In the genomic region with DNA sequence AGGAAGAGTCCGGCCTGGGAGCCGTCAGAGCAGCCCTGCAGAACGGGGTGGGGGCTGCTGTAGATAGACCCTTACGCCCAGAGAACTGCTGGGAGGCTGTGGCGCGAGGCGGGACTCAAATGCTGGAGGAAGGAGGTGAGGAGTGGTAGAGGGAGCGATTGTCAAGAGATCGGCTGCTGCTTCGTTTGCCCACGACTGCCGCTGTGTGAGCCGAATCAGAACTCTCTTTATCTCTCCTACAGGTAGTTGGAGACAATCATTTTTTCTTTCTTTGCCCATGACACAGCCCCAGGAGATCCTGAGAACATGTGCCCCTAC, we compare ENCODE assay signal across 1 cellular context.
TF ChIP-seq lines count a peak whose summit lies in the region.

No MANE protein-coding gene starts in this region.

TF ChIP-seq in IMR-90, 13 proteins besides CTCF, POLR2A, EP300 and RAD21 (continued from another document):
- TF ChIP-seq FOS (IDR thresholded peaks at IDR 0.05; ENCODE audit: low read depth, low read length) (no peak), CHD1 (IDR thresholded peaks at IDR 0.05; ENCODE audit: low read depth, low read length) (no peak), BHLHE40 (IDR thresholded peaks at IDR 0.05; ENCODE audit: low read depth, low read length) (no peak), MXI1 (IDR thresholded peaks at IDR 0.05; ENCODE audit: borderline replicate concordance, low read depth, low read length) (no peak), CEBPB (IDR thresholded peaks at IDR 0.05; ENCODE audit: low read depth, low read length) (no peak), NFE2L2 (IDR thresholded peaks at IDR 0.05; ENCODE audit: low read depth, low read length) (no peak)
- TF ChIP-seq, protein P1, sequence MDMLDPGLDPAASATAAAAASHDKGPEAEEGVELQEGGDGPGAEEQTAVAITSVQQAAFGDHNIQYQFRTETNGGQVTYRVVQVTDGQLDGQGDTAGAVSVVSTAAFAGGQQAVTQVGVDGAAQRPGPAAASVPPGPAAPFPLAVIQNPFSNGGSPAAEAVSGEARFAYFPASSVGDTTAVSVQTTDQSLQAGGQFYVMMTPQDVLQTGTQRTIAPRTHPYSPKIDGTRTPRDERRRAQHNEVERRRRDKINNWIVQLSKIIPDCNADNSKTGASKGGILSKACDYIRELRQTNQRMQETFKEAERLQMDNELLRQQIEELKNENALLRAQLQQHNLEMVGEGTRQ (IDR thresholded peaks at IDR 0.05; ENCODE audit: low read depth, low read length) = no peak
